8 cellular contexts compared by ENCODE assay signal in the genomic region with DNA sequence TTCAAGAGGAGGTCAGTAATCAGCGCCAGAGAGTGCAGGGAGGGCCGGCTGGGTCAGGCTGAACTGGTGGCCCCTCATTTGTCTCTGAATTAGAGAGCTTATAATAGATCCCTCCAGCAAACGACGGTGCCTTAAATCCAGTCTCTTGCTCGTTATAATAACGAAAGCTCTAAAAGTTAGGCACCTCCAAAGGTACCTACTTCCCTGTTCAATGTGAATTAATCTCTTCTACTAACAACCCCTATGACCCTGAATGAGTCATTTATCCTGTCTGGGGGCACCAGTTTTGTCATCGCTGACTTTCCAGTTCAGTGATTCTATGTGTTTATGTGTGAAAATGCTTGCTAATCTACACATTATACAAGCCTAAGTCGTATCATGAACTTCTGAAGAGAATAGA. TPM values are rescaled to one million over a fixed set of nuclear protein-coding genes. Genes with fewer than 3 reads are reported as not detected.
DNase-seq lines count a peak whose midpoint lies in the region; ATAC-seq and TF ChIP-seq lines count a peak whose summit lies in the region.

No MANE protein-coding gene starts in this region.

- TF ChIP-seq CTCF in VCaP (conservative IDR thresholded peaks at IDR 0.05) = no peak
- TF ChIP-seq CTCF in gastroesophageal sphincter (IDR thresholded peaks at IDR 0.05) = no peak

- TF ChIP-seq EP300 in gastroesophageal sphincter (IDR thresholded peaks at IDR 0.05) = no peak

- H3K4me3 ChIP-seq in gastroesophageal sphincter = peak overlapping the region; percentile 86 to 97

- H3K9me3 Mint-ChIP-seq in stimulated activated effector memory CD8-positive, alpha-beta T cell treated with anti-CD3 and anti-CD28 coated beads, Interleukin-12 subunit alpha, Interleukin-12 subunit beta, amount 100 ng/mL, for 72 hours = peaks cover 4% of the 10 kb centered on the region

- peak overlapping the region; percentile 36 for H3K27ac Mint-ChIP-seq in stimulated activated effector memory CD8-positive, alpha-beta T cell treated with anti-CD3 and anti-CD28 coated beads, Interleukin-12 subunit alpha, Interleukin-12 subunit beta, amount 100 ng/mL, for 72 hours

- H3K4me1 Mint-ChIP-seq in stimulated activated effector memory CD8-positive, alpha-beta T cell treated with anti-CD3 and anti-CD28 coated beads, Interleukin-12 subunit alpha, Interleukin-12 subunit beta, amount 100 ng/mL, for 72 hours = peaks cover 47% of the 10 kb centered on the region

- H3K4me1 ChIP-seq in gastroesophageal sphincter = peaks cover 0 to 32% (median 11%) of the 10 kb centered on the region in 3 donors

- ATAC-seq in gastroesophageal sphincter (no peak), GM21529 (IDR thresholded peaks at IDR 0.05; ENCODE audit: unreplicated experiment) (no peak)
- peak; percentile 22 for ATAC-seq in stimulated activated effector memory CD8-positive, alpha-beta T cell treated with anti-CD3 and anti-CD28 coated beads, Interleukin-12 subunit alpha, Interleukin-12 subunit beta, amount 100 ng/mL, for 72 hours

- peak; percentile 17 to 26 for DNase-seq in activated CD4-positive, alpha-beta T cell treated with anti-CD3 and anti-CD28 coated beads for 4 hours
- no peak for DNase-seq in activated CD4-positive, alpha-beta T cell treated with anti-CD3 and anti-CD28 coated beads, Interleukin-2, amount 50 U/mL, for 1 hour
- DNase-seq in stimulated activated effector memory CD8-positive, alpha-beta T cell treated with anti-CD3 and anti-CD28 coated beads, Interleukin-12 subunit alpha, Interleukin-12 subunit beta, amount 100 ng/mL, for 72 hours (ENCODE audit: low spot score in 2 of 2) = peak; percentile 22 to 57
- DNase-seq in NCI-H187 (lab: John Stamatoyannopoulos, UW) = no peak
- no peak for DNase-seq in central memory CD4-positive, alpha-beta T cell

- no peaks in the 10 kb centered on the region for H3K27me3 ChIP-seq in gastroesophageal sphincter

- no peaks in the 10 kb centered on the region for H3K9me3 ChIP-seq in gastroesophageal sphincter

- 28 to 47% methylated on average over 7 to 8 of the region's 8 CpGs for WGBS in gastroesophageal sphincter (ENCODE audit: low coverage in 1 of 2), 2 donors

- no peaks in the 10 kb centered on the region for H3K36me3 ChIP-seq in gastroesophageal sphincter

- H3K36me3 Mint-ChIP-seq in stimulated activated effector memory CD8-positive, alpha-beta T cell treated with anti-CD3 and anti-CD28 coated beads, Interleukin-12 subunit alpha, Interleukin-12 subunit beta, amount 100 ng/mL, for 72 hours = peaks cover 49% of the 10 kb centered on the region

- peak overlapping the region; percentile 88 for H3K4me3 Mint-ChIP-seq in stimulated activated effector memory CD8-positive, alpha-beta T cell treated with anti-CD3 and anti-CD28 coated beads, Interleukin-12 subunit alpha, Interleukin-12 subunit beta, amount 100 ng/mL, for 72 hours

- H3K27ac ChIP-seq in VCaP (peak overlapping the region; percentile 81), gastroesophageal sphincter (peak overlapping the region; percentile 82 to 99 (median 98))

- no peak for TF ChIP-seq POLR2A in gastroesophageal sphincter (IDR thresholded peaks at IDR 0.05)

RNA-seq across cellular contexts. Expression of a gene that starts 2.3 kb away (rescaled TPM):
- total RNA-seq in gastroesophageal sphincter = 10 to 100 TPM in 3 of 4 donors, 1 to 10 TPM in 1; 8.9 to 20.9 (median 12.3) TPM

Comparison
In these comparisons a context has a peak if more than half of its experiments do, and no peak if none do; other contexts are left out.
1. DNase-seq: peak in activated CD4-positive, alpha-beta T cell treated with anti-CD3 and anti-CD28 coated beads for 4 hours (2 of 2) and stimulated activated effector memory CD8-positive, alpha-beta T cell treated with anti-CD3 and anti-CD28 coated beads, Interleukin-12 subunit alpha, Interleukin-12 subunit beta, amount 100 ng/mL, for 72 hours (2 of 2); none in activated CD4-positive, alpha-beta T cell treated with anti-CD3 and anti-CD28 coated beads, Interleukin-2, amount 50 U/mL, for 1 hour (single experiment), NCI-H187 (0 of 2) and central memory CD4-positive, alpha-beta T cell (single experiment).